Comparison of ENCODE assay signal across 8 cellular contexts in genomic region chr16:72501739-72502653, GRCh38.
DNase-seq lines count a peak whose midpoint lies in the region; ATAC-seq and TF ChIP-seq lines count a peak whose summit lies in the region.

No MANE protein-coding gene starts in this region.

- no peak overlapping the region for H2BK120ac ChIP-seq in trophoblast cell (ENCODE audit: insufficient read depth, low read length, poor library complexity)

- H3K14ac ChIP-seq in trophoblast cell (ENCODE audit: low read length): no peak overlapping the region

- no peaks in the 10 kb centered on the region for H3K4me1 ChIP-seq in trophoblast cell (ENCODE audit: control insufficient read depth in 1 of 2, insufficient read depth in 2 of 2, low read length in 2 of 2)

- H4K12ac ChIP-seq in trophoblast cell (ENCODE audit: low read depth, low read length): no peak overlapping the region

- no peaks in the 10 kb centered on the region for H3K4me1 Mint-ChIP-seq in CD14-positive monocyte

- TF ChIP-seq CTCF in CD14-positive monocyte (IDR thresholded peaks at IDR 0.05): peak; percentile 57

- H3K9me3 ChIP-seq in trophoblast cell (ENCODE audit: insufficient read depth, low read depth, low read length): no peaks in the 10 kb centered on the region

- intact Hi-C loops in CD14-positive monocyte (cut with micrococcal nuclease): no loop called here

- H3K4me3 Mint-ChIP-seq in CD14-positive monocyte: no peak overlapping the region

- H3K27me3 Mint-ChIP-seq in CD14-positive monocyte (ENCODE audit: low read depth in 3 of 3): no peaks in the 10 kb centered on the region

- no peaks in the 10 kb centered on the region for H3K36me3 Mint-ChIP-seq in CD14-positive monocyte

- no peaks in the 10 kb centered on the region for H3K79me1 ChIP-seq in trophoblast cell (ENCODE audit: low read length)

- no peaks in the 10 kb centered on the region for H3K36me3 ChIP-seq in trophoblast cell (ENCODE audit: control insufficient read depth in 1 of 2, insufficient read depth in 2 of 2, low read length in 2 of 2)

- no peak for DNase-seq in CD14-positive monocyte (ENCODE audit: low spot score)
- peak; percentile 12 to 69 for DNase-seq in NCI-H526 (lab: John Stamatoyannopoulos, UW)
- DNase-seq in activated T-cell treated with anti-CD3 and anti-CD28 coated beads, Interleukin-2, amount 50 U/mL, for 48 hours: peak; percentile 49 to 53
- DNase-seq in globus pallidus (ENCODE audit: low spot score): peak; percentile 59
- DNase-seq in trophoblast cell: peak; percentile 29 to 70
- no peak for DNase-seq in T-helper 9 cell

- no peak overlapping the region for H3K4me3 ChIP-seq in trophoblast cell (ENCODE audit: low read depth, low read length)

- ATAC-seq in GM18870 (IDR thresholded peaks at IDR 0.05; ENCODE audit: unreplicated experiment) (peak; percentile 65), HG03469 (IDR thresholded peaks at IDR 0.05; ENCODE audit: unreplicated experiment) (peak; percentile 54)

- no peak overlapping the region for H3K23ac ChIP-seq in trophoblast cell (ENCODE audit: low read length)

- no peaks in the 10 kb centered on the region for H3K9me3 Mint-ChIP-seq in CD14-positive monocyte

- H3K4ac ChIP-seq in trophoblast cell (ENCODE audit: low read depth, low read length): no peak overlapping the region

- H2AK5ac ChIP-seq in trophoblast cell (ENCODE audit: low read length): no peak overlapping the region

- H4K8ac ChIP-seq in trophoblast cell (ENCODE audit: low read depth, low read length): no peak overlapping the region

- no peak overlapping the region for H3K9ac ChIP-seq in trophoblast cell (ENCODE audit: low read length)

- H2BK12ac ChIP-seq in trophoblast cell (ENCODE audit: low read length): no peak overlapping the region

- H3K27ac Mint-ChIP-seq in CD14-positive monocyte: peak overlapping the region in 1 of 7 donors; percentile 2

- H3K4me2 ChIP-seq in trophoblast cell (ENCODE audit: low read length): no peak overlapping the region

- no peak overlapping the region for H4K91ac ChIP-seq in trophoblast cell (ENCODE audit: low read depth, low read length)

- H3K27ac ChIP-seq in trophoblast cell (ENCODE audit: low read depth, low read length): no peak overlapping the region

- no CpG with 5 or more reads among the region's 3 CpGs for WGBS in trophoblast cell (ENCODE audit: extremely low coverage, insufficient coverage, insufficient read length)

- H3K27me3 ChIP-seq in trophoblast cell (ENCODE audit: insufficient read depth, low read length): no peaks in the 10 kb centered on the region

- H2AFZ ChIP-seq in trophoblast cell (ENCODE audit: insufficient read depth, low read length, poor library complexity): no peak overlapping the region

- H3K79me2 ChIP-seq in trophoblast cell (ENCODE audit: control insufficient read depth, insufficient read depth, low read length, poor library complexity): no peaks in the 10 kb centered on the region

- H2BK5ac ChIP-seq in trophoblast cell (ENCODE audit: low read depth, low read length, poor library complexity): no peak overlapping the region

- H3K18ac ChIP-seq in trophoblast cell (ENCODE audit: low read length): no peak overlapping the region

Comparison
In these comparisons a context has a peak if more than half of its experiments do, and no peak if none do; other contexts are left out.
1. DNase-seq: peak in NCI-H526 (2 of 2), activated T-cell treated with anti-CD3 and anti-CD28 coated beads, Interleukin-2, amount 50 U/mL, for 48 hours (2 of 2), globus pallidus (single experiment) and trophoblast cell (2 of 2); none in CD14-positive monocyte (single experiment) and T-helper 9 cell (single experiment).